ENCODE assay signal across 30 cellular contexts in genomic region chr10:51659344-51659743, GRCh38.
"Had no signal": no experiment of that assay in that cellular context is flagged by ENCODE, and none has a peak within 500 bp of the region (broad histone marks: within the 10 kb centered on the region; RNA-seq: fewer than 3 reads in every experiment).

No MANE protein-coding gene starts in this region.

- H3K4me2 ChIP-seq: hepatocyte had no signal

- H3K9me3 ChIP-seq: adrenal gland, body of pancreas, esophagus muscularis mucosa, gastroesophageal sphincter, heart right ventricle had no signal

- DNase-seq: activated CD4-positive, alpha-beta memory T cell treated with anti-CD3 and anti-CD28 coated beads for 36 hours; activated CD4-positive, alpha-beta T cell treated with anti-CD3 and anti-CD28 coated beads for 36 hours; activated CD4-positive, alpha-beta T cell treated with anti-CD3 and anti-CD28 coated beads, Interleukin-2, amount 10 ng/mL, durations not matched to agents 24 days and 14 days; activated CD4-positive, CD25-positive, alpha-beta regulatory T cell; activated CD4-positive, CD25-positive, alpha-beta regulatory T cell treated with anti-CD3 and anti-CD28 coated beads, Interleukin-2, amount 50 U/mL, for 72 hours; activated CD8-positive, alpha-beta memory T cell treated with anti-CD3 and anti-CD28 coated beads, Interleukin-2, amount 10 ng/mL, durations not matched to agents 7 days and 5 days; activated CD8-positive, alpha-beta memory T cell treated with anti-CD3 and anti-CD28 coated beads, Interleukin-2, amount 50 U/mL, for 4 hours; activated CD8-positive, alpha-beta T cell treated with anti-CD3 and anti-CD28 coated beads, Interleukin-2, amount 10 ng/mL, durations not matched to agents 7 days and 5 days; activated effector memory CD4-positive, alpha-beta T cell treated with anti-CD3 and anti-CD28 coated beads, Interleukin-2, amount 50 U/mL, for 16 hours; activated naive CD4-positive, alpha-beta T cell treated with anti-CD3 and anti-CD28 coated beads for 36 hours; activated naive CD8-positive, alpha-beta T cell treated with anti-CD3 and anti-CD28 coated beads for 36 hours; activated naive CD8-positive, alpha-beta T cell treated with anti-CD3 and anti-CD28 coated beads, Interleukin-2, amount 50 U/mL, for 24 hours; activated T-cell treated with anti-CD3 and anti-CD28 coated beads, Interleukin-2, amount 50 U/mL, for 1 hour; activated T-cell treated with anti-CD3 and anti-CD28 coated beads, Interleukin-2, amount 50 U/mL, for 48 hours; adrenal gland; amygdala; aorta; body of pancreas; caudate nucleus; cortex of kidney; dermis blood vessel endothelial cell; effector CD4-positive, alpha-beta T cell; effector memory CD8-positive, alpha-beta T cell; erythroblast; foreskin melanocyte; heart right ventricle; T-helper 2 cell had no signal

- H3K36me3 ChIP-seq: adrenal gland, esophagus muscularis mucosa, gastroesophageal sphincter, heart right ventricle had no signal

- H2AFZ ChIP-seq: hepatocyte had no signal

- H3K27ac ChIP-seq: adrenal gland, body of pancreas, esophagus muscularis mucosa, gastroesophageal sphincter, heart right ventricle, hepatocyte had no signal

- H3K4me3 ChIP-seq: adrenal gland, body of pancreas, esophagus muscularis mucosa, gastroesophageal sphincter, heart right ventricle, hepatocyte had no signal

- ATAC-seq: activated CD4-positive, alpha-beta T cell treated with anti-CD3 and anti-CD28 coated beads for 36 hours; activated CD8-positive, alpha-beta memory T cell treated with anti-CD3 and anti-CD28 coated beads, Interleukin-2, amount 10 ng/mL, durations not matched to agents 7 days and 5 days; activated CD8-positive, alpha-beta T cell treated with anti-CD3 and anti-CD28 coated beads, Interleukin-2, amount 10 ng/mL, durations not matched to agents 7 days and 5 days; activated naive CD8-positive, alpha-beta T cell treated with anti-CD3 and anti-CD28 coated beads, Interleukin-2, amount 50 U/mL, for 24 hours; body of pancreas; effector memory CD8-positive, alpha-beta T cell; gastroesophageal sphincter; heart right ventricle had no signal

- H3K4me1 ChIP-seq: adrenal gland, body of pancreas had no signal

- H3K27me3 ChIP-seq: adrenal gland, body of pancreas, esophagus muscularis mucosa, gastroesophageal sphincter, heart right ventricle, hepatocyte had no signal

- H3K79me2 ChIP-seq: hepatocyte had no signal
